8 cellular contexts compared by ENCODE assay signal in the genomic region with DNA sequence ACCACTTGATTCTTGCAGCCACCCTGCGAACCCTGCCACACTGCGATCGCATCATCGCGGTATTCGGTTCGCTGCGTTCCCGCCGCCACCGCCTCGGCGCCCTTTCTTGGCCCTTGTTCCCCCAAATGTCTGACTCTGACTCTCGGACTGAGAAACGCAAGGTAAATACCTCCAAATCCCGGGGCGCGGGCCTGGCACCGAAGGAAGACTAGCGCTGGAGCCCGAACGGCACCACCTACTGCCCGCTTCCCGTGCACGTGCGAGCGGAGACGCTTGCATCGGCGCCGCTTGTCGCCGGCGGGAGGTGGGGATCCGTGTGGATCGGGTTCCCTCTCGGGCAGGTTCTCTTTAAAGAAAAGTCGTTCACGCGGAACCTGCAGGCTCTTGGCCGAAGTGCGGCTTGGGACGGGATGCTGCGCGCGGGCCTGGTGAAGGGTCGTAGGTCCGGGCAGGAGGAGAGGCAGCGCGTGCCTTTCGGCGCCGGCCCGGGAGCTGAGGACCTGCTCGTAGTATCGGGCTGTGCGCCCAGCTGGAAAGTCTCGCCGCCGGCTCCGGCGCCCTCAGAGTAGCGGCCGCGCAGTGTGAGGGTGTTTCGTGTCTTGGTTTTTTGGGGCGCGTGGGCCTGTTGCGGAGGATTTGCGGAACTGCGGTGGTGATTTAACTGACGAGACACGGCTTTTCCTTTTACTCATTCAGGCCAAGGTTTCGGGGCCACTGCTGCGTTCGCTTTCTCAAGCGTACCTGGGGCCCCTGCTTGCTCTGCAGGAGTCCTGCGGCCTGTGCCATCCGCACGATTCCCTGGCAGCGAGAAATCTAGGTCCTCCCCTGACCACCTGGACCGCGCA. TPM values are rescaled to one million over a fixed set of nuclear protein-coding genes. Genes with fewer than 3 reads are reported as not detected.
DNase-seq lines count a peak whose midpoint lies in the region; ATAC-seq and TF ChIP-seq lines count a peak whose summit lies in the region.

No MANE protein-coding gene starts in this region.

- peak overlapping the region; percentile 96 for H3K27ac ChIP-seq in thymus (ENCODE audit: low read depth)

- H3K27me3 Mint-ChIP-seq in natural killer cell (ENCODE audit: low read depth in 2 of 2): peaks cover 34 to 35% of the 10 kb centered on the region in 2 donors

- under 1% methylated on average over 83 of the region's 83 CpGs for whole genome bisulfite sequencing in thymus

- H3K4me3 ChIP-seq in thymus (ENCODE audit: low read length): peak overlapping the region; percentile 77

- DNase-seq in AG20443 (ENCODE audit: low spot score) (peak; percentile 33), NCI-H2171 (lab: John Stamatoyannopoulos, UW) (peak; percentile 33), natural killer cell (peak; percentile 46), midbrain (lab: John Stamatoyannopoulos, UW) (no peak)
- peak; percentile 53 for DNase-seq in activated CD8-positive, alpha-beta memory T cell treated with anti-CD3 and anti-CD28 coated beads, Interleukin-2, amount 50 U/mL, for 4 hours

- peak overlapping the region; percentile 95 for H3K4me3 Mint-ChIP-seq in natural killer cell

- H3K9me3 ChIP-seq in thymus (ENCODE audit: control insufficient read depth): no peaks in the 10 kb centered on the region

- no peak for TF ChIP-seq CTCF in natural killer cell (IDR thresholded peaks at IDR 0.05)

- no peaks in the 10 kb centered on the region for H3K36me3 Mint-ChIP-seq in natural killer cell

- H3K27ac Mint-ChIP-seq in natural killer cell: peak overlapping the region; percentile 86 to 89

- H3K9me3 Mint-ChIP-seq in natural killer cell: no peaks in the 10 kb centered on the region

- H3K27me3 ChIP-seq in thymus (ENCODE audit: control insufficient read depth, insufficient read depth): peaks cover 40% of the 10 kb centered on the region

- H3K36me3 ChIP-seq in thymus (ENCODE audit: control insufficient read depth, insufficient read depth): peaks cover 21% of the 10 kb centered on the region

- ATAC-seq in GM21528 (IDR thresholded peaks at IDR 0.05; ENCODE audit: low FRiP score, unreplicated experiment): peak; percentile 9
- ATAC-seq in esophagus mucosa: peak; percentile 3
- no peak for ATAC-seq in natural killer cell

- H3K4me1 ChIP-seq in thymus (ENCODE audit: control insufficient read depth, insufficient read depth, low read length): peaks cover 23% of the 10 kb centered on the region

- intact Hi-C loops in natural killer cell (cut with micrococcal nuclease): loop anchor here (2.0 to 5.0 kb wide), 2 partner anchors 266 to 444 kb away; partner anchors contain the start of gene BUB1

- peaks cover 47 to 59% of the 10 kb centered on the region in 2 donors for H3K4me1 Mint-ChIP-seq in natural killer cell

RNA-seq across cellular contexts. Expression of gene BCL2L11, which starts 0.5 kb away (rescaled TPM):
- total RNA-seq in esophagus mucosa (16.6 TPM), natural killer cell (10 to 100 TPM; 27.4 to 56.9 (median 39.9) TPM)
- polyA plus RNA-seq in thymus: 47.6 TPM

Comparison
In these comparisons a context has a peak if more than half of its experiments do, and no peak if none do; other contexts are left out.
1. ATAC-seq: peak in GM21528 (single experiment) and esophagus mucosa (single experiment); none in natural killer cell (0 of 3).